In the genomic region with DNA sequence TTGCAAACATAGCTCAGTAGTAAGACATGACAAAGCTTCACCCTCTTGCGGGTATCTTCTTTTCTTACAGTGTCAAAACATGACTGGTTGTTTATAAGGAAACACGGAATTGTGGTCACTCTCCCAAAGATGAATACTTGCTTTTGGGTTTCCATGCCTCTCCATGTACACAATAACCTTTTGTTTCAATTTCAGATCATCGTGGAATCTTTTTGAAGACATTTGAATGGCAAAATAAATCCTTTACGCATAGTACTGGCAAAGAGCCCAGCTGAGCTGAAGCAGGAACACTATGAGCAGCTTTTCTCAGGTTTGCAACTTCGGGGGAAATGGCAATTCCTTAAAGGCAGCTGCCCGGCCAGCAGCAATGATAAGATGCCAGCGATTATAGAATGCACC, we compare ENCODE assay signal across 16 cellular contexts.
DNase-seq lines count a peak whose midpoint lies in the region; ATAC-seq, FAIRE-seq and TF ChIP-seq lines count a peak whose summit lies in the region.
"Had no signal": no experiment of that assay in that cellular context is flagged by ENCODE, and none has a peak within 500 bp of the region (broad histone marks: within the 10 kb centered on the region; RNA-seq: fewer than 3 reads in every experiment).

No MANE protein-coding gene starts in this region.

- peak; percentile 50 for DNase-seq in NCI-H1048 (lab: John Stamatoyannopoulos, UW)
- DNase-seq in amniotic epithelial cell (ENCODE audit: low read depth): peak; percentile 25
- DNase-seq in fibroblast of pulmonary artery (ENCODE audit: low read depth): peak; percentile 39
- no peak for DNase-seq in sciatic nerve (ENCODE audit: low spot score)
- DNase-seq in CD8-positive, alpha-beta T cell: no peak
- DNase-seq in HTR-8/SVneo (ENCODE audit: insufficient read length, low spot score): no peak
- no peak for DNase-seq in GM12892 (ENCODE audit: insufficient read length)
- DNase-seq: activated CD4-positive, alpha-beta T cell treated with anti-CD3 and anti-CD28 coated beads, Interleukin-2, amount 10 ng/mL, durations not matched to agents 24 days and 14 days; activated naive CD4-positive, alpha-beta T cell; DMS79 treated with DMSO at 0.1 percent for 48 hours; right cardiac atrium; stimulated activated CD4-positive, alpha-beta T cell treated with anti-CD3 and anti-CD28 coated beads, Interleukin-2, amount 100 ng/mL, for 24 hours had no signal

- no peak overlapping the region for H3K27ac ChIP-seq in CD8-positive, alpha-beta T cell (ENCODE audit: low read depth, low read length)
- H3K27ac ChIP-seq: cardiac muscle cell, thoracic aorta had no signal

- no peaks in the 10 kb centered on the region for H3K4me1 ChIP-seq in CD8-positive, alpha-beta T cell (ENCODE audit: insufficient read depth, low read length)

- no peak overlapping the region for H3K27ac Mint-ChIP-seq in CD8-positive, alpha-beta T cell
- H3K27ac Mint-ChIP-seq: activated CD4-positive, alpha-beta T cell treated with anti-CD3 and anti-CD28 coated beads, Interleukin-2, amount 10 ng/mL, durations not matched to agents 24 days and 14 days; CD14-positive monocyte; memory B cell had no signal

- H3K36me3 Mint-ChIP-seq in CD8-positive, alpha-beta T cell: no peaks in the 10 kb centered on the region
- H3K36me3 Mint-ChIP-seq: CD14-positive monocyte had no signal

- H3K4me3 Mint-ChIP-seq in CD8-positive, alpha-beta T cell: no peak overlapping the region
- H3K4me3 Mint-ChIP-seq: activated CD4-positive, alpha-beta T cell treated with anti-CD3 and anti-CD28 coated beads, Interleukin-2, amount 10 ng/mL, durations not matched to agents 24 days and 14 days; CD14-positive monocyte; memory B cell had no signal

- H3K4me3 ChIP-seq in fibroblast of pulmonary artery (replicated peaks; ENCODE audit: low read depth, low read length): no peak overlapping the region
- H3K4me3 ChIP-seq in CD8-positive, alpha-beta T cell (ENCODE audit: low read depth, low read length): no peak overlapping the region
- H3K4me3 ChIP-seq: cardiac muscle cell had no signal

- no peaks in the 10 kb centered on the region for H3K27me3 ChIP-seq in CD8-positive, alpha-beta T cell (ENCODE audit: insufficient read depth, low read length)

- no peaks in the 10 kb centered on the region for H3K4me1 Mint-ChIP-seq in CD8-positive, alpha-beta T cell (ENCODE audit: low read depth)
- H3K4me1 Mint-ChIP-seq: activated CD4-positive, alpha-beta T cell treated with anti-CD3 and anti-CD28 coated beads, Interleukin-2, amount 10 ng/mL, durations not matched to agents 24 days and 14 days; memory B cell had no signal

- H3K9me3 Mint-ChIP-seq in CD8-positive, alpha-beta T cell: no peaks in the 10 kb centered on the region
- H3K9me3 Mint-ChIP-seq: activated CD4-positive, alpha-beta T cell treated with anti-CD3 and anti-CD28 coated beads, Interleukin-2, amount 10 ng/mL, durations not matched to agents 24 days and 14 days had no signal

- H3K27me3 Mint-ChIP-seq in CD8-positive, alpha-beta T cell (ENCODE audit: low read depth): peaks cover 34% of the 10 kb centered on the region

- no peaks in the 10 kb centered on the region for H3K9me3 ChIP-seq in CD8-positive, alpha-beta T cell (ENCODE audit: low read length)
- H3K9me3 ChIP-seq: thoracic aorta had no signal

- POLR2A ChIA-PET in CD8-positive, alpha-beta T cell (lab: Charles Lee): interaction anchor here (0.5 kb wide), 1 partner anchor 77 kb away, joined by 3 read pairs; no protein-coding TSS in a partner anchor

- FAIRE-seq in HTR-8/SVneo (lab: Jason Lieb, UNC): no peak
- no peak for FAIRE-seq in GM12892 (lab: Jason Lieb, UNC)

- no peaks in the 10 kb centered on the region for H3K36me3 ChIP-seq in CD8-positive, alpha-beta T cell (ENCODE audit: insufficient read depth, low read length)
- H3K36me3 ChIP-seq: cardiac muscle cell, thoracic aorta had no signal

- peak; percentile 41 for ATAC-seq in sciatic nerve
- ATAC-seq in CD8-positive, alpha-beta T cell: no peak
- ATAC-seq: right cardiac atrium had no signal

- intact Hi-C loops in sciatic nerve (cut with DNase I): no loop called here
- intact Hi-C loops in CD8-positive, alpha-beta T cell (cut with DNase I, micrococcal nuclease): no loop called here

- no peak for TF ChIP-seq CTCF in fibroblast of pulmonary artery (IDR thresholded peaks at IDR 0.05; ENCODE audit: low read length, missing control alignments)
- TF ChIP-seq CTCF in CD8-positive, alpha-beta T cell (IDR thresholded peaks at IDR 0.05): no peak

- CTCF ChIA-PET in CD8-positive, alpha-beta T cell (lab: Charles Lee): interaction anchor here (0.8 to 1.4 kb wide), 4 partner anchors 11 to 56 kb away, joined by 3 read pairs; no protein-coding TSS in a partner anchor

- TF ChIP-seq POLR2A in GM12892 (IDR thresholded peaks at IDR 0.05; ENCODE audit: low read depth, low read length): no peak

Comparison
In these comparisons a context has a peak if more than half of its experiments do, and no peak if none do; other contexts are left out.
1. DNase-seq: peak in NCI-H1048 (single experiment), amniotic epithelial cell (single experiment) and fibroblast of pulmonary artery (single experiment); none in sciatic nerve (single experiment), CD8-positive, alpha-beta T cell (0 of 7), HTR-8/SVneo (single experiment) and GM12892 (single experiment).